ENCODE assay signal across 8 cellular contexts in the genomic region with DNA sequence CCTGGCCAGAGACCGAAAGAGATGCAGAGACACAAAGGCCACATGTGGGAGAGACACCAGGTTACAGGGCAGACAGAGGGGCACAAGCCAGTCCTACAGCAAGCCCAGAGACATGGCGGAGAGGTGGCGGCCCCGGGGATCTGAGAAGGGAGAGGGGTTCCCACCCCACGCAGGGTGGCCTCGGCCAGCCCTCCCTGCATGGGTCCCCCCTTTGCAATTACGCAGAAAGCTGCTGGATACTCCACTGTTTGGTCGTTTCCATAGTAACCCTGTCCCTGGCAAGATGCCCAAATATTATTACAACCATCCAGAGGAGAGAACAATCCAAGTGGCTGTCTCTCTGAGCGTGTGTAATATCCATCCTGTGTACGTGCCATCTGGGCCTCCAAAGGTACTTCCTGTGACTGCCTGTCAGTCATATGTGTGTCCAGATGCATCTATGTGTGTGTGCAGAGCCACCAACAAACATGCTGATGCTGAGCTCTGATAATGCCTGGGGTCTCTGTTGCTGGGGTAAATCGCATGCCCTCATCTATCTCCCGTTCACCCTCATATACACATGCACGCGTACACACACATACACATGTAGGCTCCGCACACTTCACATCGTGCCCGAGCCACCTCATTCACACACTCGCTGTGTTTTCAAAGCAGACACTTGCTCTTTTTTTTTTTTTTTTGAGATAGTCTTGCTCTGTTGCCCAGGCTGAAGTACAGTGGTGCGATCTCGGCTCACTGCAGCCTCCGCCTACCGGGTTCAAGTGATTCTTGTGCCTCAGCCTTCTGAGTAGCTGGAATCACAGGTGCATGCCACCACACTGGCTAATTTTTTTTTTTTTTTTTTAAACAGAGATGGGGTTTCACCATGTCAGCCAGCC. TPM values are rescaled to one million over a fixed set of nuclear protein-coding genes. Genes with fewer than 3 reads are reported as not detected.
A peak's percentile ranks its signal among the peaks of the same experiment; 100 is the strongest.
DNase-seq lines count a peak whose midpoint lies in the region; ATAC-seq and TF ChIP-seq lines count a peak whose summit lies in the region.

No MANE protein-coding gene starts in this region.

- 72% methylated on average over 22 of the region's 22 CpGs for WGBS in liver
- WGBS in aorta, 2 donors: 34 to 35% methylated on average over 22 of the region's 22 CpGs

- ATAC-seq in aorta (ENCODE audit: low FRiP score): peak; percentile 67
- no peak for ATAC-seq in GM21515 (IDR thresholded peaks at IDR 0.05; ENCODE audit: unreplicated experiment)
- no peak for ATAC-seq in naive thymus-derived CD4-positive, alpha-beta T cell

- H3K36me3 Mint-ChIP-seq in naive thymus-derived CD4-positive, alpha-beta T cell: peaks cover 0 to 3% (median 0%) of the 10 kb centered on the region in 5 donors
- peaks cover 44% of the 10 kb centered on the region for H3K36me3 Mint-ChIP-seq in Caco-2 (ENCODE audit: insufficient read depth, unreplicated experiment)

- H3K4me3 ChIP-seq in liver (ENCODE audit: low read depth in 1 of 3, low read length in 3 of 3) (no peak overlapping the region), aorta (ENCODE audit: low read length in 2 of 2) (no peak overlapping the region), Caco-2 (ENCODE audit: low read depth, low read length) (no peak overlapping the region)
- no peak overlapping the region for H3K4me3 ChIP-seq in naive thymus-derived CD4-positive, alpha-beta T cell (ENCODE audit: low read length)

- H3K27me3 Mint-ChIP-seq in naive thymus-derived CD4-positive, alpha-beta T cell: peaks cover 12 to 35% (median 17%) of the 10 kb centered on the region in 5 donors
- H3K27me3 Mint-ChIP-seq in Caco-2 (ENCODE audit: insufficient read depth, unreplicated experiment): no peaks in the 10 kb centered on the region

- H3K4me3 Mint-ChIP-seq in naive thymus-derived CD4-positive, alpha-beta T cell: peak overlapping the region in 1 of 10 donors; percentile 7
- H3K4me3 Mint-ChIP-seq in Caco-2 (ENCODE audit: unreplicated experiment): no peak overlapping the region

- H3K9ac ChIP-seq in liver (ENCODE audit: low read depth in 1 of 2, low read length in 2 of 2): no peak overlapping the region

- TF ChIP-seq CTCF in liver (IDR thresholded peaks at IDR 0.05; ENCODE audit: low read depth, low read length, missing input control): no peak
- no peak for TF ChIP-seq CTCF in Caco-2 (IDR thresholded peaks at IDR 0.05; ENCODE audit: insufficient read depth in 1 of 2, low read depth in 1 of 2, low read length in 1 of 2, severe bottlenecking in 1 of 2, unreplicated experiment in 1 of 2)

- H3K27ac ChIP-seq in liver (ENCODE audit: low read depth in 1 of 2, low read length in 2 of 2) (peak overlapping the region; percentile 6 to 66), aorta (ENCODE audit: low read depth in 1 of 2, low read length in 2 of 2) (peak overlapping the region in 1 of 2 donors; percentile 75)
- no peak overlapping the region for H3K27ac ChIP-seq in naive thymus-derived CD4-positive, alpha-beta T cell (ENCODE audit: low read depth, low read length)

- CTCF ChIA-PET in naive thymus-derived CD4-positive, alpha-beta T cell (lab: Charles Lee): interaction anchor here (0.7 kb wide), 2 partner anchors 8 to 88 kb away, joined by 3 read pairs; no protein-coding TSS in a partner anchor
- CTCF ChIA-PET in Caco-2 (lab: Charles Lee): no interaction called here

- H3K27me3 ChIP-seq in liver (ENCODE audit: control insufficient read depth in 4 of 4, insufficient read depth in 4 of 4, low read length in 3 of 4) (no peaks in the 10 kb centered on the region), aorta (ENCODE audit: control insufficient read depth in 1 of 2, insufficient read depth in 2 of 2, low read length in 1 of 2) (no peaks in the 10 kb centered on the region), Caco-2 (replicated peaks; ENCODE audit: control insufficient read depth, insufficient read depth, low read length) (no peaks in the 10 kb centered on the region)
- peaks cover 0 to 10% of the 10 kb centered on the region in 2 donors for H3K27me3 ChIP-seq in naive thymus-derived CD4-positive, alpha-beta T cell (ENCODE audit: control insufficient read depth in 2 of 2, insufficient read depth in 2 of 2, low read length in 2 of 2)

- H3K27ac Mint-ChIP-seq in naive thymus-derived CD4-positive, alpha-beta T cell: peak overlapping the region in 2 of 9 donors; percentile 5 to 73
- no peak overlapping the region for H3K27ac Mint-ChIP-seq in Caco-2 (ENCODE audit: unreplicated experiment)

- no peak for TF ChIP-seq RAD21 in liver (IDR thresholded peaks at IDR 0.05)

- H3K9me3 ChIP-seq in liver (ENCODE audit: control insufficient read depth in 4 of 4, low read length in 3 of 4) (no peaks in the 10 kb centered on the region), aorta (ENCODE audit: control insufficient read depth, low read length) (no peaks in the 10 kb centered on the region), Caco-2 (no peaks in the 10 kb centered on the region)
- no peaks in the 10 kb centered on the region for H3K9me3 ChIP-seq in naive thymus-derived CD4-positive, alpha-beta T cell (ENCODE audit: control insufficient read depth in 2 of 3, low read length in 3 of 3)

- H3K4me1 Mint-ChIP-seq in naive thymus-derived CD4-positive, alpha-beta T cell: peaks cover 0 to 27% (median 12%) of the 10 kb centered on the region in 7 donors
- H3K4me1 Mint-ChIP-seq in Caco-2 (ENCODE audit: low read depth, unreplicated experiment): peaks cover 32% of the 10 kb centered on the region

- H3K9me3 Mint-ChIP-seq in naive thymus-derived CD4-positive, alpha-beta T cell: no peaks in the 10 kb centered on the region
- no peaks in the 10 kb centered on the region for H3K9me3 Mint-ChIP-seq in Caco-2 (ENCODE audit: unreplicated experiment)

- H3K4me1 ChIP-seq in liver (ENCODE audit: control insufficient read depth in 4 of 4, insufficient read depth in 4 of 4, low read length in 3 of 4) (peaks cover 6 to 27% (median 12%) of the 10 kb centered on the region in 4 donors), aorta (ENCODE audit: control insufficient read depth in 1 of 2, insufficient read depth in 2 of 2, low read length in 2 of 2) (peaks cover 0 to 2% of the 10 kb centered on the region in 2 donors), Caco-2 (peaks cover 18% of the 10 kb centered on the region)
- peaks cover 0 to 11% of the 10 kb centered on the region in 2 donors for H3K4me1 ChIP-seq in naive thymus-derived CD4-positive, alpha-beta T cell (ENCODE audit: control insufficient read depth in 2 of 2, insufficient read depth in 2 of 2, low read length in 2 of 2)

- DNase-seq in CD1c-positive myeloid dendritic cell (ENCODE audit: extremely low spot score): peak; percentile 29
- DNase-seq in NCI-H2029 treated with DMSO at 0.1 percent for 48 hours (lab: John Stamatoyannopoulos, UW): peak; percentile 41
- DNase-seq in brain pericyte (ENCODE audit: low read depth, low spot score): peak; percentile 77
- peak in 1 of 2 donors; percentile 46 for DNase-seq in aorta
- no peak for DNase-seq in naive thymus-derived CD4-positive, alpha-beta T cell
- no peak for DNase-seq in Caco-2

- H3K36me3 ChIP-seq in liver (ENCODE audit: control insufficient read depth in 4 of 4, insufficient read depth in 3 of 4, low read depth in 1 of 4, low read length in 3 of 4): no peaks in the 10 kb centered on the region
- H3K36me3 ChIP-seq in aorta (ENCODE audit: control insufficient read depth in 1 of 2, insufficient read depth in 2 of 2, low read length in 1 of 2): peaks cover 0 to 6% of the 10 kb centered on the region in 2 donors
- no peaks in the 10 kb centered on the region for H3K36me3 ChIP-seq in naive thymus-derived CD4-positive, alpha-beta T cell (ENCODE audit: control insufficient read depth in 2 of 3, insufficient read depth in 3 of 3, low read length in 3 of 3)
- peaks cover 1% of the 10 kb centered on the region for H3K36me3 ChIP-seq in Caco-2 (ENCODE audit: control insufficient read depth, insufficient read depth, low read length)

- intact Hi-C loops in aorta (cut with DNase I): no loop called here
- intact Hi-C loops in naive thymus-derived CD4-positive, alpha-beta T cell (cut with micrococcal nuclease): no loop called here
- intact Hi-C loops in Caco-2 (cut with micrococcal nuclease; ENCODE audit: unreplicated experiment): no loop called here

- no TSS peak for BruUV-seq in Caco-2 (replicated peaks; lab: Mats Ljungman, UMichigan)

- POLR2A ChIA-PET in naive thymus-derived CD4-positive, alpha-beta T cell (lab: Charles Lee): no interaction called here
- POLR2A ChIA-PET in Caco-2 (lab: Charles Lee): no interaction called here

TF ChIP-seq in liver, 16 proteins besides CTCF, POLR2A, EP300 and RAD21 (continues in another document):
- no peak for TF ChIP-seq EGR1 (IDR thresholded peaks at IDR 0.05; ENCODE audit: low read depth in 2 of 2)

RNA-seq across cellular contexts. Expression of gene PCGF2, which starts 5.5 kb away (rescaled TPM):
- total RNA-seq in liver (1 to 10 TPM; 1.2 to 2.2 TPM), aorta (10 to 100 TPM; 61.4 to 75.5 TPM), Caco-2 (2022) (91.3 and 95.1 TPM in 2 replicates)
- polyA plus RNA-seq in liver (1 to 10 TPM; 1.3 to 3.2 TPM), aorta (10 to 100 TPM; 32.8 to 33.2 TPM)
- 1 to 10 TPM in 1 of 5 experiments, under 1 TPM in 1, not detected in 3; 0.34 to 2.7 TPM for total RNA-seq in naive thymus-derived CD4-positive, alpha-beta T cell
- polyA plus RNA-seq in naive thymus-derived CD4-positive, alpha-beta T cell: under 1 TPM in 1 of 2 donors, not detected in 1; 0.09 TPM

RNA-seq across cellular contexts. Expression of gene PSMB3, which starts 9.9 kb away (rescaled TPM):
- 100 to 1,000 TPM; 121 to 137 TPM for total RNA-seq in liver
- polyA plus RNA-seq in liver: 100 to 1,000 TPM; 200 to 279 TPM
- 100 to 1,000 TPM in 1 of 2 donors, 10 to 100 TPM in 1; 99.9 to 109 TPM for total RNA-seq in aorta
- polyA plus RNA-seq in aorta: 100 to 1,000 TPM; 164 to 183 TPM
- total RNA-seq in naive thymus-derived CD4-positive, alpha-beta T cell: 100 to 1,000 TPM in 2 of 5 experiments, 10 to 100 TPM in 3; 60.8 to 287 (median 92.1) TPM
- polyA plus RNA-seq in naive thymus-derived CD4-positive, alpha-beta T cell: 100 to 1,000 TPM; 382 to 410 TPM
- 427 and 465 TPM in 2 replicates for total RNA-seq in Caco-2 (2022)

RNA-seq across cellular contexts. Expression of gene CISD3, which starts 12.5 kb away (rescaled TPM):
- total RNA-seq in liver (1 to 10 TPM; 4.5 to 9.0 TPM), aorta (10 to 100 TPM; 18.3 to 18.8 TPM), Caco-2 (2022) (16.6 and 18.3 TPM in 2 replicates)
- polyA plus RNA-seq in liver (100 to 1,000 TPM in 1 of 2 donors, 10 to 100 TPM in 1; 65.6 to 152 TPM), aorta (10 to 100 TPM; 42.4 to 59.0 TPM)
- total RNA-seq in naive thymus-derived CD4-positive, alpha-beta T cell: 10 to 100 TPM in 3 of 5 experiments, 1 to 10 TPM in 2; 8.0 to 39.6 (median 12.9) TPM
- 10 to 100 TPM; 33.0 to 39.0 TPM for polyA plus RNA-seq in naive thymus-derived CD4-positive, alpha-beta T cell

RNA-seq across cellular contexts. Expression of gene MLLT6, which starts 37.6 kb away (rescaled TPM):
- total RNA-seq in liver: 10 to 100 TPM in 1 of 2 donors, 1 to 10 TPM in 1; 8.5 to 22.8 TPM
- 1 to 10 TPM; 3.3 to 7.7 TPM for polyA plus RNA-seq in liver
- total RNA-seq in aorta: 100 to 1,000 TPM; 124 to 195 TPM
- 10 to 100 TPM; 28.7 to 70.1 TPM for polyA plus RNA-seq in aorta
- 100 to 1,000 TPM; 287 to 533 (median 384) TPM for total RNA-seq in naive thymus-derived CD4-positive, alpha-beta T cell
- polyA plus RNA-seq in naive thymus-derived CD4-positive, alpha-beta T cell: 10 to 100 TPM; 10.2 to 11.7 TPM
- 69.7 and 72.5 TPM in 2 replicates for total RNA-seq in Caco-2 (2022)

RNA-seq across cellular contexts. Expression of gene PIP4K2B, which starts 56.7 kb away (rescaled TPM):
- total RNA-seq in liver (10 to 100 TPM; 18.2 to 21.5 TPM), aorta (10 to 100 TPM; 32.4 to 48.4 TPM), Caco-2 (2022) (39.6 and 42.3 TPM in 2 replicates)
- polyA plus RNA-seq in liver (1 to 10 TPM; 2.4 to 9.0 TPM), aorta (10 to 100 TPM in 1 of 2 donors, 1 to 10 TPM in 1; 9.6 to 26.1 TPM)
- total RNA-seq in naive thymus-derived CD4-positive, alpha-beta T cell: 10 to 100 TPM; 32.4 to 67.9 (median 49.1) TPM
- polyA plus RNA-seq in naive thymus-derived CD4-positive, alpha-beta T cell: 10 to 100 TPM; 17.5 to 18.6 TPM

Comparison
In these comparisons a context has a peak if more than half of its experiments do, and no peak if none do; other contexts are left out.
1. DNase-seq: peak in CD1c-positive myeloid dendritic cell (single experiment), NCI-H2029 treated with DMSO at 0.1 percent for 48 hours (single experiment) and brain pericyte (single experiment); none in naive thymus-derived CD4-positive, alpha-beta T cell (0 of 9) and Caco-2 (0 of 2).
2. RNA of gene PCGF2, which starts 5.5 kb away (total RNA-seq): 91.3 to 95.1 TPM in Caco-2 and 61.4 to 75.5 TPM in aorta; 1.2 to 2.2 TPM in liver and 0.34 to 2.7 TPM in naive thymus-derived CD4-positive, alpha-beta T cell; every median in the first group is over 10 times any median in the second.